24 cellular contexts compared by ENCODE assay signal in the genomic region with DNA sequence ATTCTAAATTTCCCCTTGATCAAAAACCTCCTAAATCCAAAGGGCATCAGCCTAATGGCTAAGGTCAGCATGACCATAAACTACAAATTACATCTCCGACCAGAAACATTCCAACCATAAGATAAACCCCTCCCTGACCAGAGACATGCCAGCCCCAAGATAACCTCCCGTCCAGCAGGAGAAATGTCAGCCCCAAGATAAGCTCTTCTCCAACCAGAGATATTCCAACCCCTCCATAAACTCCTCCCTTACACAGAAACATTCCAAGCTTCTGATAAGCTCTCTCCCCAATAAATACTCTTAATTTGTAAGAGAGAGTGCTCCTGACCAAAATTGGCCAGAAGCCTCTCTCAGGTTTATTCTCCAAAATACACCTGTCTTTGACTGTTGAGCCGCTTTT.
"Had no signal": no experiment of that assay in that cellular context is flagged by ENCODE, and none has a peak within 500 bp of the region (broad histone marks: within the 10 kb centered on the region; RNA-seq: fewer than 3 reads in every experiment).

No MANE protein-coding gene starts in this region.

- H3K36me3 ChIP-seq: colonic mucosa, esophagus muscularis mucosa, esophagus squamous epithelium, gastrocnemius medialis, gastroesophageal sphincter, heart left ventricle, heart right ventricle had no signal

- H3K27ac ChIP-seq: colonic mucosa, coronary artery, dorsolateral prefrontal cortex, epithelial cell of prostate, esophagus muscularis mucosa, esophagus squamous epithelium, foreskin keratinocyte, gastrocnemius medialis, gastroesophageal sphincter, heart left ventricle, heart right ventricle had no signal

- H3K9me3 Mint-ChIP-seq: dendritic cell treated with granulocyte-macrophage colony-stimulating factor and Interleukin-4, amounts not matched to agents 40 ng/mL and 50 ng/mL, for 4 days; effector memory CD8-positive, alpha-beta T cell had no signal

- H3K4me1 ChIP-seq: colonic mucosa, esophagus muscularis mucosa, esophagus squamous epithelium, gastrocnemius medialis, gastroesophageal sphincter, heart left ventricle had no signal

- H3K27ac Mint-ChIP-seq: dendritic cell treated with granulocyte-macrophage colony-stimulating factor and Interleukin-4, amounts not matched to agents 40 ng/mL and 50 ng/mL, for 4 days; effector memory CD8-positive, alpha-beta T cell; endodermal cell had no signal

- H3K4me1 Mint-ChIP-seq: endodermal cell had no signal

- H3K9me3 ChIP-seq: colonic mucosa, esophagus muscularis mucosa, esophagus squamous epithelium, gastrocnemius medialis, gastroesophageal sphincter had no signal

- H3K4me3 Mint-ChIP-seq: dendritic cell treated with granulocyte-macrophage colony-stimulating factor and Interleukin-4, amounts not matched to agents 40 ng/mL and 50 ng/mL, for 4 days; effector memory CD8-positive, alpha-beta T cell; endodermal cell had no signal

- H3K4me3 ChIP-seq: colonic mucosa, coronary artery, dorsolateral prefrontal cortex, esophagus muscularis mucosa, esophagus squamous epithelium, gastrocnemius medialis, gastroesophageal sphincter, heart left ventricle, heart right ventricle had no signal

- H3K27me3 ChIP-seq: colonic mucosa, esophagus muscularis mucosa, esophagus squamous epithelium, foreskin keratinocyte, gastrocnemius medialis, gastroesophageal sphincter, heart left ventricle, heart right ventricle had no signal

- DNase-seq: colonic mucosa; cortex of kidney; dermis blood vessel endothelial cell; dorsolateral prefrontal cortex; effector CD4-positive, alpha-beta T cell; effector CD8-positive, alpha-beta T cell; effector memory CD4-positive, alpha-beta T cell; effector memory CD8-positive, alpha-beta T cell; endodermal cell; erythroblast; esophagus squamous epithelium; foreskin fibroblast; foreskin keratinocyte; foreskin melanocyte; gastrocnemius medialis; glutamatergic neuron; head of caudate nucleus; heart left ventricle; heart right ventricle had no signal
